Comparison of ENCODE assay signal across 8 cellular contexts in the genomic region with DNA sequence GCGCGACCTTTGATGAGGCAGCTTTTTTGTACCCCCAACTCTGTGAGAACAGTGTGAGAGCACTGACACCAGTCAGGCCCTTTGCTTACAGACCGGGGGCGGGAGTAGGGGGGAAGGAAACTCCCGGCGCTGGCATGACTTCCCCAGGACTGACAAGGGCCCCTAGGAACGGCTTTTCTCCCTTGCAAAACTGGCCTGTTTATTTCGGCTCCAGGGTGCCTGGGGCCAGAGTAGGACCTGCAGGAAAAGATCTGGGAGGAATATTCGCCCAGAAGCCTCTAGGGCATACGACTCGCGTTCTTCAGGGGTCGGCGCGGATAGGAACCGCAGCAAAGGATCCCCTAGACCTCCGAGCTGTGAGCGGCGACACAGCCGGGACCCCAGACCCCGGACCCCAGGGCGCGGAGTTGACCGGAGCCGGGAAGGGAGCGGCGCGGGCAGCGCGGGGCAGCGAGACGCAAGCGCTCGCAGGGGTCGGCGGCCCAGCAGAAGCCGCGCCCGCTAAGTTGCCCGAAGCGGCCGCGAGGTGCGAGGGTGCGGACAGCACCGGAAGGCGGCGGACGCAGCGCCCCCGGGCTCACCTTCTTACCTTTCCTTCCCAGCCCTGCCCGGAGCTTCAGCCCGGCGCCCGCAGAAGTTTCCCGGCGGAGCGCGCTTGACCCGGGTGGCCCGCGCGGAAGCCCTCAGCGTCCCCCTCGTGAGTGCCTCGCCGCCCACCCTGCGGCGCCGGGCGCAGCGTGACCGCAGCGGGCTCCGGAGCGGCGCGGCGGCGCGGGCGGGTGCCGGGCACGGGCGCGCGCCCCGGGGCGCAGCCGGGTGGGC. TPM values are rescaled to one million over a fixed set of nuclear protein-coding genes. Genes with fewer than 3 reads are reported as not detected.
DNase-seq lines count a peak whose midpoint lies in the region; ATAC-seq, FAIRE-seq and TF ChIP-seq lines count a peak whose summit lies in the region.

A gene with protein sequence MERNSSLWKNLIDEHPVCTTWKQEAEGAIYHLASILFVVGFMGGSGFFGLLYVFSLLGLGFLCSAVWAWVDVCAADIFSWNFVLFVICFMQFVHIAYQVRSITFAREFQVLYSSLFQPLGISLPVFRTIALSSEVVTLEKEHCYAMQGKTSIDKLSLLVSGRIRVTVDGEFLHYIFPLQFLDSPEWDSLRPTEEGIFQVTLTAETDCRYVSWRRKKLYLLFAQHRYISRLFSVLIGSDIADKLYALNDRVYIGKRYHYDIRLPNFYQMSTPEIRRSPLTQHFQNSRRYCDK (minus strand): TSS at position 771 of the 822 bp plus-strand sequence. CDS start 18,105 bp downstream, outside the sequence.

- DNase-seq in NCI-H748 treated with DMSO at 0.1 percent for 48 hours (lab: John Stamatoyannopoulos, UW) (peak; percentile 13), H1 (ENCODE audit: low read depth in 1 of 2, low spot score in 2 of 2) (peak in 1 of 2 experiments; percentile 79), mesenchymal stem cell (peak; percentile 62), tibial nerve (ENCODE audit: low spot score in 2 of 2) (no peak), activated gamma-delta T cell (lab: John Stamatoyannopoulos, UW) (no peak), middle frontal gyrus (ENCODE audit: extremely low spot score, low spot score) (no peak)

- H2BK5ac ChIP-seq in H1 (ENCODE audit: low read depth, low read length) = no peak within 1 kb of the TSS
- H2BK5ac ChIP-seq in mesenchymal stem cell (ENCODE audit: low read depth, low read length, poor library complexity, severe bottlenecking) = no peak within 1 kb of the TSS

- peak within 1 kb of the TSS; percentile 61 for H3K56ac ChIP-seq in H1 (replicated peaks; ENCODE audit: insufficient read length, low read depth, low read length)

- no peak within 1 kb of the TSS for H4K5ac ChIP-seq in H1 (ENCODE audit: insufficient read length, low read depth, low read length)

- no peak for FAIRE-seq in H1 (lab: Jason Lieb, UNC)

- H3K4ac ChIP-seq in H1 (replicated peaks; ENCODE audit: insufficient read length, low read depth, low read length) (no peak within 1 kb of the TSS), mesenchymal stem cell (ENCODE audit: low read depth in 1 of 2, low read length in 2 of 2) (peak within 1 kb of the TSS; percentile 45 to 46)

- H3K4me2 ChIP-seq in BLaER1 (peak within 1 kb of the TSS; percentile 83), H1 (ENCODE audit: insufficient read depth in 1 of 2, low read depth in 2 of 2, low read length in 2 of 2) (peak within 1 kb of the TSS; percentile 60 to 87), mesenchymal stem cell (ENCODE audit: low read length, poor library complexity, severe bottlenecking) (peak within 1 kb of the TSS; percentile 70)

- TF ChIP-seq POLR2A in H1 (IDR thresholded peaks at IDR 0.05; ENCODE audit: control extremely low read depth in 1 of 2, low read depth in 2 of 2, low read length in 2 of 2) (no peak), tibial nerve (IDR thresholded peaks at IDR 0.05) (no peak)

- H2AK5ac ChIP-seq in H1 (ENCODE audit: low read depth, low read length) (no peak within 1 kb of the TSS), mesenchymal stem cell (ENCODE audit: low read length, severe bottlenecking) (no peak within 1 kb of the TSS)

- H3K27ac ChIP-seq in BLaER1 = no peak within 1 kb of the TSS
- no peak within 1 kb of the TSS for H3K27ac ChIP-seq in H1 (ENCODE audit: low read depth, low read length)
- H3K27ac ChIP-seq in mesenchymal stem cell (ENCODE audit: low read length, poor library complexity, severe bottlenecking) = peak within 1 kb of the TSS; percentile 23
- H3K27ac ChIP-seq in tibial nerve = peak within 1 kb of the TSS; percentile 46 to 93 (median 70)

- H3K79me1 ChIP-seq in H1 (ENCODE audit: low read depth, low read length) = no peaks in the 10 kb centered on the region
- no peaks in the 10 kb centered on the region for H3K79me1 ChIP-seq in mesenchymal stem cell (replicated peaks; ENCODE audit: low read length, poor library complexity, severe bottlenecking)

- peak within 1 kb of the TSS; percentile 87 for H2AFZ ChIP-seq in H1 (ENCODE audit: low read length)
- H2AFZ ChIP-seq in mesenchymal stem cell (ENCODE audit: low read depth, low read length) = peak within 1 kb of the TSS; percentile 85

- H4K8ac ChIP-seq in H1 (ENCODE audit: extremely low read depth, insufficient read depth, low read length) (peak within 1 kb of the TSS; percentile 84), mesenchymal stem cell (ENCODE audit: low read length) (peak within 1 kb of the TSS; percentile 82)

- TF ChIP-seq CTCF in H1 (IDR thresholded peaks at IDR 0.05; ENCODE audit: control extremely low read depth in 1 of 3, insufficient read depth in 1 of 3, low read depth in 1 of 3, low read length in 3 of 3) (peak in 1 of 3 experiments; percentile 1; a peak in 1 of 4 replicates), tibial nerve (IDR thresholded peaks at IDR 0.05) (no peak)

- H2BK120ac ChIP-seq in H1 (replicated peaks; ENCODE audit: low read depth, low read length) (no peak within 1 kb of the TSS), mesenchymal stem cell (ENCODE audit: low read depth, low read length) (peak within 1 kb of the TSS; percentile 73)

- H2BK12ac ChIP-seq in H1 (ENCODE audit: low read depth, low read length) (no peak within 1 kb of the TSS; the same call in 1 of the 2 replicates), mesenchymal stem cell (ENCODE audit: low read length in 2 of 2) (peak within 1 kb of the TSS in 1 of 2 experiments; percentile 7)

- H3K4me1 ChIP-seq in BLaER1 = peaks cover 4% of the 10 kb centered on the region; the same call in 1 of the 2 replicates
- peaks cover 0 to 19% (median 7%) of the 10 kb centered on the region in 4 experiments; a peak in 5 of 7 replicates for H3K4me1 ChIP-seq in H1 (replicated peaks in 1 of 4; ENCODE audit: control insufficient read depth in 3 of 4, insufficient read depth in 4 of 4, low read length in 3 of 4)
- peaks cover 2% of the 10 kb centered on the region for H3K4me1 ChIP-seq in mesenchymal stem cell (ENCODE audit: control insufficient read depth, insufficient read depth, low read depth, low read length)
- peaks cover 0 to 5% (median 0%) of the 10 kb centered on the region in 4 donors for H3K4me1 ChIP-seq in tibial nerve

- H3K79me2 ChIP-seq in H1 (ENCODE audit: control insufficient read depth in 1 of 2, insufficient read depth in 2 of 2, low read length in 2 of 2) = no peaks in the 10 kb centered on the region

- H4K20me1 ChIP-seq in BLaER1 (0 out of 2 replicates have a peak, but pooled peaks cover 7% of the 10 kb centered on the region), H1 (replicated peaks in 1 of 2; ENCODE audit: control insufficient read depth in 1 of 2, insufficient read depth in 2 of 2, low read length in 2 of 2) (no peaks in the 10 kb centered on the region)

- H3K36me3 ChIP-seq in BLaER1 (no peaks in the 10 kb centered on the region), H1 (ENCODE audit: control insufficient read depth in 2 of 4, insufficient read depth in 4 of 4, low read length in 3 of 4) (no peaks in the 10 kb centered on the region), mesenchymal stem cell (ENCODE audit: control insufficient read depth in 1 of 2, insufficient read depth in 2 of 2, low read depth in 1 of 2, low read length in 2 of 2) (no peaks in the 10 kb centered on the region), tibial nerve (no peaks in the 10 kb centered on the region)

- TF ChIP-seq RAD21 in H1 (IDR thresholded peaks at IDR 0.05 in 1 of 2, conservative IDR thresholded peaks at IDR 0.05 in 1 of 2; ENCODE audit: low read depth in 2 of 2, low read length in 2 of 2) = no peak

- H3K23ac ChIP-seq in H1 (ENCODE audit: insufficient read length) (no peak within 1 kb of the TSS), mesenchymal stem cell (ENCODE audit: low read length in 2 of 2) (no peak within 1 kb of the TSS)

- POLR2A ChIA-PET in H1 (lab: Charles Lee; ENCODE audit: partially characterized antibody) = no interaction called here

- H2BK15ac ChIP-seq in H1 (ENCODE audit: low read length) (no peak within 1 kb of the TSS), mesenchymal stem cell (ENCODE audit: low read depth, poor library complexity, severe bottlenecking) (peak within 1 kb of the TSS; percentile 73)

- H3K18ac ChIP-seq in H1 (ENCODE audit: extremely low read depth, low read length) = peak within 1 kb of the TSS; percentile 75
- peak within 1 kb of the TSS; percentile 46 to 92 for H3K18ac ChIP-seq in mesenchymal stem cell (ENCODE audit: low read depth in 1 of 2, low read length in 2 of 2)

- CTCF ChIA-PET in H1 (lab: Charles Lee; ENCODE audit: partially characterized antibody) = interaction anchor here (1.0 to 1.3 kb wide), 3 partner anchors 10 to 48 kb away, joined by 3 read pairs; no protein-coding TSS in a partner anchor

- H3K23me2 ChIP-seq in H1 (ENCODE audit: low read depth, low read length) = no peaks in the 10 kb centered on the region; the same call in 1 of the 2 replicates

- 1% methylated on average over 48 of the region's 90 CpGs; no CpG with 5 or more reads in 1 of the 2 experiments for WGBS in H1 (ENCODE audit: extremely low coverage in 1 of 2, insufficient coverage in 1 of 2, insufficient read length in 1 of 2, insufficient replicate concordance in 2 of 2, low coverage in 1 of 2, low lambda C conversion rate in 2 of 2, missing lambda C conversion rate in 1 of 2), 2 experiments
- WGBS in mesenchymal stem cell = 1% methylated on average over 64 of the region's 90 CpGs
- WGBS in tibial nerve, 2 donors = 5 to 6% methylated on average over 44 to 45 of the region's 90 CpGs

- peaks cover 51% of the 10 kb centered on the region for H3K27me3 ChIP-seq in BLaER1
- H3K27me3 ChIP-seq in H1 (replicated peaks in 1 of 4; ENCODE audit: control insufficient read depth in 3 of 4, extremely low read depth in 1 of 4, insufficient read depth in 3 of 4, low read length in 3 of 4) = peaks cover 0 to 3% (median 0%) of the 10 kb centered on the region in 4 experiments; a peak in 3 of 7 replicates
- no peaks in the 10 kb centered on the region for H3K27me3 ChIP-seq in mesenchymal stem cell (ENCODE audit: control insufficient read depth in 1 of 2, insufficient read depth in 1 of 2, low read length in 2 of 2)
- H3K27me3 ChIP-seq in tibial nerve = peaks cover 0 to 17% of the 10 kb centered on the region in 2 donors

- H4K91ac ChIP-seq in H1 (replicated peaks; ENCODE audit: insufficient read length, low read length) = no peak within 1 kb of the TSS
- H4K91ac ChIP-seq in mesenchymal stem cell (ENCODE audit: low read length) = no peak within 1 kb of the TSS

- peaks cover 16% of the 10 kb centered on the region; the same call in 1 of the 2 replicates for H3K9me3 ChIP-seq in BLaER1
- no peaks in the 10 kb centered on the region for H3K9me3 ChIP-seq in H1 (ENCODE audit: insufficient read depth in 2 of 2, low read depth in 1 of 2, low read length in 1 of 2)
- H3K9me3 ChIP-seq in mesenchymal stem cell (ENCODE audit: control insufficient read depth, low read length) = peaks cover 7% of the 10 kb centered on the region
- H3K9me3 ChIP-seq in tibial nerve = no peaks in the 10 kb centered on the region

- peak within 1 kb of the TSS; percentile 64 for H3K4me3 ChIP-seq in BLaER1
- peak within 1 kb of the TSS; percentile 53 to 88 (median 59) for H3K4me3 ChIP-seq in H1 (ENCODE audit: extremely low read depth in 1 of 4, insufficient read depth in 2 of 4, low read depth in 3 of 4, low read length in 4 of 4)
- peak within 1 kb of the TSS; percentile 69 to 83 for H3K4me3 ChIP-seq in mesenchymal stem cell (ENCODE audit: insufficient read depth in 1 of 2, low read depth in 1 of 2, low read length in 2 of 2)
- peak within 1 kb of the TSS; percentile 28 to 54 (median 42) for H3K4me3 ChIP-seq in tibial nerve

- ATAC-seq in GM18909 (IDR thresholded peaks at IDR 0.05; ENCODE audit: poor library complexity, unreplicated experiment) = peak; percentile 58

- no peak for TF ChIP-seq EP300 in H1 (IDR thresholded peaks at IDR 0.05; ENCODE audit: borderline replicate concordance in 1 of 2, low read depth in 2 of 2, low read length in 2 of 2)
- TF ChIP-seq EP300 in tibial nerve (IDR thresholded peaks at IDR 0.05) = peak in 1 of 2 donors; percentile 13

- H2BK20ac ChIP-seq in H1 (ENCODE audit: low read length) = no peak within 1 kb of the TSS

- H3K14ac ChIP-seq in H1 (ENCODE audit: insufficient read length) (no peak within 1 kb of the TSS), mesenchymal stem cell (ENCODE audit: low read length in 2 of 2) (peak within 1 kb of the TSS in 1 of 2 experiments; percentile 59)

- no peak within 1 kb of the TSS for H3K9ac ChIP-seq in BLaER1
- H3K9ac ChIP-seq in H1 (replicated peaks in 1 of 4; ENCODE audit: extremely low read depth in 1 of 4, low read depth in 3 of 4, low read length in 3 of 4) = peak within 1 kb of the TSS in 2 of 4 experiments; percentile 13 to 19; a peak in 3 of 7 replicates
- peak within 1 kb of the TSS; percentile 89 for H3K9ac ChIP-seq in mesenchymal stem cell (ENCODE audit: low read length)

RNA-seq across cellular contexts. Expression of the gene that starts here (rescaled TPM):
- 2.4 and 3.7 TPM in 2 replicates for total RNA-seq in H1 (2021; fragmentation: NEBNext Ultra II Directional; extraction: Animal tissue kit (Norgen Biotek cat#: 25700))
- 3.4 and 6.5 TPM in 2 replicates for polyA plus RNA-seq in H1 (2011; rRNA removed)
- polyA plus RNA-seq in H1 (2011; cell fraction: cytosol; rRNA removed) = 4.6 TPM
- 1.6 TPM for polyA plus RNA-seq in H1 (2011; cell fraction: nucleus; rRNA removed)
- 3.0 to 5.4 TPM (median 3.6 TPM) in 4 replicates for polyA plus RNA-seq in H1 (2012, experiment 1 of 2)
- 1.6 TPM for polyA plus RNA-seq in H1 (2012, experiment 2 of 2)
- 3.1 TPM for polyA plus RNA-seq in H1 (2013, experiment 1 of 2)
- 3.7 TPM for polyA plus RNA-seq in H1 (2013, experiment 2 of 2)
- polyA minus RNA-seq in H1 (2011; rRNA and poly(A)+ RNA removed) = 3.2 TPM in 2 replicates
- polyA minus RNA-seq in H1 (2011; cell fraction: cytosol; rRNA and poly(A)+ RNA removed) = 1.2 TPM
- polyA minus RNA-seq in H1 (2011; cell fraction: nucleus; rRNA and poly(A)+ RNA removed) = 2.7 TPM
- polyA plus RNA-seq in mesenchymal stem cell (2013, experiment 1 of 2) = 15.1 TPM
- 15.4 TPM for polyA plus RNA-seq in mesenchymal stem cell (2013, experiment 2 of 2)
- total RNA-seq in tibial nerve = 1 to 10 TPM; 1.8 to 6.7 (median 2.6) TPM

Comparison
In these comparisons a context has a peak if more than half of its experiments do, and no peak if none do; other contexts are left out.
1. H3K27ac ChIP-seq: peak in mesenchymal stem cell (single experiment) and tibial nerve (4 of 4); none in BLaER1 (single experiment) and H1 (single experiment).
2. DNase-seq: peak in NCI-H748 treated with DMSO at 0.1 percent for 48 hours (single experiment) and mesenchymal stem cell (single experiment); none in tibial nerve (0 of 2), activated gamma-delta T cell (single experiment) and middle frontal gyrus (single experiment).
3. Peak in every context shown above with its lines, with median percentiles within 50 percentile points of each other: H3K4me2 ChIP-seq and H3K4me3 ChIP-seq.